30 cellular contexts compared by ENCODE assay signal in genomic region chr15:60215225-60215963, GRCh38.
DNase-seq lines count a peak whose midpoint lies in the region; ATAC-seq and TF ChIP-seq lines count a peak whose summit lies in the region.
"Had no signal": no experiment of that assay in that cellular context is flagged by ENCODE, and none has a peak within 500 bp of the region (broad histone marks: within the 10 kb centered on the region; RNA-seq: fewer than 3 reads in every experiment).

No MANE protein-coding gene starts in this region.

- no peak overlapping the region for H4K5ac ChIP-seq in H9 (ENCODE audit: insufficient read length, low read depth, low read length)

- no peak overlapping the region for H3K56ac ChIP-seq in H9 (ENCODE audit: insufficient read length, low read depth, low read length)

- no peak overlapping the region for H3K23ac ChIP-seq in H9 (ENCODE audit: insufficient read length, low read depth, low read length)

- no peak overlapping the region for H3K14ac ChIP-seq in H9 (ENCODE audit: insufficient read depth, low read length)

- H3K27me3 Mint-ChIP-seq in H9 (ENCODE audit: low read depth) (peaks cover 1% of the 10 kb centered on the region), immature natural killer cell (ENCODE audit: low read depth in 3 of 3) (peaks cover 0 to 13% (median 7%) of the 10 kb centered on the region in 3 donors)

- H3K4me3 ChIP-seq in lower lobe of right lung = no peak overlapping the region
- H3K4me3 ChIP-seq: ascending aorta, esophagus squamous epithelium, skin epidermis, thyroid gland had no signal

- H2BK15ac ChIP-seq in H9 (ENCODE audit: low read depth, low read length) = no peak overlapping the region

- H3K18ac ChIP-seq in H9 (ENCODE audit: insufficient read length, low read depth, low read length) = no peak overlapping the region

- DNase-seq in DMS153 (lab: John Stamatoyannopoulos, UW) (peak; percentile 19), H9 (peak; percentile 49), NCI-H774 (lab: John Stamatoyannopoulos, UW) (peak; percentile 14), lower lobe of right lung (no peak), substantia nigra (lab: John Stamatoyannopoulos, UW) (no peak), 8988T (no peak), immature natural killer cell (no peak), C1 segment of cervical spinal cord (lab: John Stamatoyannopoulos, UW) (no peak)
- DNase-seq: ACHN; activated CD8-positive, alpha-beta memory T cell treated with anti-CD3 and anti-CD28 coated beads for 24 hours; activated effector memory CD4-positive, alpha-beta T cell treated with anti-CD3 and anti-CD28 coated beads, Interleukin-2, amount 50 U/mL, for 16 hours; activated naive CD8-positive, alpha-beta T cell treated with anti-CD3 and anti-CD28 coated beads, Interleukin-2, amount 10 ng/mL, durations not matched to agents 7 days and 5 days; BE2C; cortex of kidney; DND-41; esophagus squamous epithelium; foreskin melanocyte; left colon; naive B cell; NCI-H1092; NCI-H1694 treated with DMSO at 0.1 percent for 48 hours; NCI-H2227 treated with DMSO at 0.1 percent for 48 hours; occipital lobe; PC-3; SK-N-SH; T-helper 17 cell; thyroid gland had no signal

- no peak overlapping the region for H3K4ac ChIP-seq in H9 (ENCODE audit: low read depth, low read length)

- intact Hi-C loops in lower lobe of right lung (cut with DNase I) = no loop called here

- no peak overlapping the region for H4K8ac ChIP-seq in H9 (replicated peaks; ENCODE audit: insufficient read length, low read depth, low read length)

- H3K36me3 Mint-ChIP-seq in H9 (ENCODE audit: insufficient read depth in 1 of 3, low read depth in 3 of 3) (no peaks in the 10 kb centered on the region), immature natural killer cell (no peaks in the 10 kb centered on the region)
- H3K36me3 Mint-ChIP-seq: activated naive CD8-positive, alpha-beta T cell treated with anti-CD3 and anti-CD28 coated beads, Interleukin-2, amount 10 ng/mL, durations not matched to agents 7 days and 5 days; naive B cell had no signal

- H3K4me3 Mint-ChIP-seq in H9 (no peak overlapping the region), immature natural killer cell (no peak overlapping the region)
- H3K4me3 Mint-ChIP-seq: activated naive CD8-positive, alpha-beta T cell treated with anti-CD3 and anti-CD28 coated beads, Interleukin-2, amount 10 ng/mL, durations not matched to agents 7 days and 5 days; naive B cell; stimulated activated naive CD8-positive, alpha-beta T cell treated with anti-CD3 and anti-CD28 coated beads, Interleukin-15, Interleukin-2, amounts not matched to agents 100 ng/mL and 50 ng/mL, for 24 hours; T-helper 17 cell had no signal

- H3T11ph ChIP-seq in H9 (ENCODE audit: low read length) = no peak overlapping the region

- WGBS in H9 (ENCODE audit: extremely low coverage, insufficient read length, low lambda C conversion rate) = no CpG with 5 or more reads among the region's 10 CpGs

- no peak overlapping the region for H2BK120ac ChIP-seq in H9 (ENCODE audit: low read depth, low read length, poor library complexity, severe bottlenecking)

- H3K4me1 ChIP-seq in H9 (ENCODE audit: insufficient read depth, low read length) (no peaks in the 10 kb centered on the region), lower lobe of right lung (no peaks in the 10 kb centered on the region)
- H3K4me1 ChIP-seq: ascending aorta, BE2C, thyroid gland had no signal

- no peaks in the 10 kb centered on the region for H3K9me3 Mint-ChIP-seq in H9
- peaks cover 0 to 1% (median 0%) of the 10 kb centered on the region in 6 donors for H3K9me3 Mint-ChIP-seq in immature natural killer cell
- H3K9me3 Mint-ChIP-seq: activated naive CD8-positive, alpha-beta T cell treated with anti-CD3 and anti-CD28 coated beads, Interleukin-2, amount 10 ng/mL, durations not matched to agents 7 days and 5 days; naive B cell; stimulated activated naive CD8-positive, alpha-beta T cell treated with anti-CD3 and anti-CD28 coated beads, Interleukin-15, Interleukin-2, amounts not matched to agents 100 ng/mL and 50 ng/mL, for 24 hours had no signal

- 0 out of 4 replicates have a peak, but pooled peaks cover 0 to 7% of the 10 kb centered on the region in 2 experiments for H3K4me1 Mint-ChIP-seq in H9
- H3K4me1 Mint-ChIP-seq in immature natural killer cell = no peaks in the 10 kb centered on the region
- H3K4me1 Mint-ChIP-seq: activated naive CD8-positive, alpha-beta T cell treated with anti-CD3 and anti-CD28 coated beads, Interleukin-2, amount 10 ng/mL, durations not matched to agents 7 days and 5 days; naive B cell; T-helper 17 cell had no signal

- H3K4me2 ChIP-seq in H9 (ENCODE audit: insufficient read depth, insufficient read length, low read length) = no peak overlapping the region
- H3K4me2 ChIP-seq: SK-N-SH had no signal

- no peak overlapping the region for H2BK20ac ChIP-seq in H9 (ENCODE audit: low read depth, low read length, poor library complexity, severe bottlenecking)

- H3K79me2 ChIP-seq in H9 (ENCODE audit: insufficient read depth, low read length) = no peaks in the 10 kb centered on the region

- no peak overlapping the region for H4K91ac ChIP-seq in H9 (ENCODE audit: insufficient read length, low read depth, low read length)

- no peak overlapping the region for H2AK5ac ChIP-seq in H9 (ENCODE audit: insufficient read length, low read length)

- H3K9me3 ChIP-seq in H9 (ENCODE audit: control insufficient read depth, low read depth, low read length) = no peaks in the 10 kb centered on the region
- H3K9me3 ChIP-seq in lower lobe of right lung = no peaks in the 10 kb centered on the region
- H3K9me3 ChIP-seq: ascending aorta, BE2C, esophagus squamous epithelium, SK-N-SH, thyroid gland had no signal

- H3K27ac ChIP-seq in H9 (ENCODE audit: insufficient read length, low read depth, low read length) = no peak overlapping the region
- no peak overlapping the region for H3K27ac ChIP-seq in lower lobe of right lung
- no peak overlapping the region for H3K27ac ChIP-seq in substantia nigra (ENCODE audit: low read depth, low read length, poor library complexity, severe bottlenecking)
- H3K27ac ChIP-seq: ascending aorta, esophagus squamous epithelium, skin epidermis, thyroid gland had no signal

- peak; percentile 50 for TF ChIP-seq CTCF in H9 (conservative IDR thresholded peaks at IDR 0.05)
- TF ChIP-seq CTCF in lower lobe of right lung (IDR thresholded peaks at IDR 0.05) = no peak

- no peak overlapping the region for H2BK5ac ChIP-seq in H9 (ENCODE audit: insufficient read length, low read length)

- H3K9ac ChIP-seq in H9 (ENCODE audit: extremely low read depth, insufficient read length, low read length) = no peak overlapping the region
- H3K9ac ChIP-seq: SK-N-SH had no signal

- H3K27ac Mint-ChIP-seq in H9 (no peak overlapping the region; a peak in 1 of 7 replicates), immature natural killer cell (no peak overlapping the region)
- H3K27ac Mint-ChIP-seq: activated naive CD8-positive, alpha-beta T cell treated with anti-CD3 and anti-CD28 coated beads, Interleukin-2, amount 10 ng/mL, durations not matched to agents 7 days and 5 days; naive B cell; stimulated activated naive CD8-positive, alpha-beta T cell treated with anti-CD3 and anti-CD28 coated beads, Interleukin-15, Interleukin-2, amounts not matched to agents 100 ng/mL and 50 ng/mL, for 24 hours; T-helper 17 cell had no signal

- no peaks in the 10 kb centered on the region for H3K79me1 ChIP-seq in H9 (ENCODE audit: insufficient read depth, low read depth, low read length, poor library complexity, severe bottlenecking)

- H2AFZ ChIP-seq in H9 (ENCODE audit: low read length) = no peak overlapping the region

- ATAC-seq in lower lobe of right lung = peak; percentile 54 to 64
- ATAC-seq: left colon, PC-3, T-helper 17 cell had no signal

- no peak overlapping the region for H2BK12ac ChIP-seq in H9 (ENCODE audit: insufficient read length, low read depth, low read length)

- H3K36me3 ChIP-seq in lower lobe of right lung = no peaks in the 10 kb centered on the region
- H3K36me3 ChIP-seq: ascending aorta, BE2C, esophagus squamous epithelium, thyroid gland had no signal

- H3K23me2 ChIP-seq in H9 (ENCODE audit: insufficient read length, low read depth, low read length, poor library complexity, severe bottlenecking) = no peaks in the 10 kb centered on the region

- no peaks in the 10 kb centered on the region for H4K20me1 ChIP-seq in H9 (ENCODE audit: control insufficient read depth, insufficient read depth, insufficient read length)

- H3K27me3 ChIP-seq in H9 (ENCODE audit: insufficient read depth, low read length) (no peaks in the 10 kb centered on the region), lower lobe of right lung (ENCODE audit: low read depth) (no peaks in the 10 kb centered on the region)
- H3K27me3 ChIP-seq: ascending aorta, thyroid gland had no signal

Comparison
In these comparisons a context has a peak if more than half of its experiments do, and no peak if none do; other contexts are left out.
1. DNase-seq: peak in DMS153 (single experiment), H9 (single experiment) and NCI-H774 (single experiment); none in lower lobe of right lung (single experiment), substantia nigra (0 of 49), 8988T (single experiment), immature natural killer cell (0 of 3) and C1 segment of cervical spinal cord (0 of 14).